In the genomic region with DNA sequence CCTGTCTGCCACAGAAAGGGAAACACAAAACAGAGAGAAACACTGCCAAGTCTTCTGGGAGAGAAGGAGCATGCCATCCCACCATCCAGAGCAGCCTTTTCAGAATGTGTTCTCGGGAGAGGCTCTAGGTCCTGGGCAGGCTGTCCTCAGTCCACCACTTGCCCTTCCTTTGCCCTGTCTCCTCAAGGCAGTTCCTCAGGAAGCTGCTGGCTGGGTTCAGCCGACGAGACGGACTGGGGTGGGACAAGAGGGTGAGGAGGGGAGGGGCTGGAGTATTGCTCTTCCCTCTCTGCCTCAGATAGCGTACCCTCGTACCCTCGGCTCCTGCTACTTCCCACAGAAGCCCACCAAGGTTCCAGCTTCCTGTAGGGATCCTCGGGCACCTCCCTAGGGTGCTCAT, we compare ENCODE assay signal across 29 cellular contexts. TPM values are rescaled to one million over a fixed set of nuclear protein-coding genes. Genes with fewer than 3 reads are reported as not detected.
DNase-seq lines count a peak whose midpoint lies in the region; ATAC-seq, FAIRE-seq and TF ChIP-seq lines count a peak whose summit lies in the region.
"Had no signal": no experiment of that assay in that cellular context is flagged by ENCODE, and none has a peak within 500 bp of the region (broad histone marks: within the 10 kb centered on the region; RNA-seq: fewer than 3 reads in every experiment).

No MANE protein-coding gene starts in this region.

- TF ChIP-seq EP300 in HepG2 (IDR thresholded peaks at IDR 0.05; ENCODE audit: low read depth in 2 of 2, low read length in 2 of 2): no peak
- no peak for TF ChIP-seq EP300 in HepG2 (CRISPR knock-in tag; IDR thresholded peaks at IDR 0.05; ENCODE audit: borderline replicate concordance)

- H3K4me1 ChIP-seq in right lobe of liver (no peaks in the 10 kb centered on the region), HepG2 (ENCODE audit: insufficient read depth, low read length) (no peaks in the 10 kb centered on the region), upper lobe of right lung (no peaks in the 10 kb centered on the region), Karpas-422 (ENCODE audit: low read length) (no peaks in the 10 kb centered on the region), lower lobe of right lung (no peaks in the 10 kb centered on the region)
- H3K4me1 ChIP-seq: BE2C, BLaER1 had no signal

- TF ChIP-seq RAD21 in HepG2 (CRISPR knock-in tag; IDR thresholded peaks at IDR 0.05): no peak

- H3K9me3 ChIP-seq in right lobe of liver: no peaks in the 10 kb centered on the region
- H3K9me3 ChIP-seq in HepG2 (ENCODE audit: low read length): no peaks in the 10 kb centered on the region
- no peaks in the 10 kb centered on the region for H3K9me3 ChIP-seq in upper lobe of right lung
- H3K9me3 ChIP-seq in Karpas-422 (ENCODE audit: low read length): no peaks in the 10 kb centered on the region
- no peaks in the 10 kb centered on the region for H3K9me3 ChIP-seq in lower lobe of right lung
- H3K9me3 ChIP-seq: BE2C, BLaER1 had no signal

- H3K79me2 ChIP-seq in HepG2 (ENCODE audit: insufficient read depth, low read length) (no peaks in the 10 kb centered on the region), Karpas-422 (ENCODE audit: low read length) (no peaks in the 10 kb centered on the region)

- H3K9me2 ChIP-seq in Karpas-422 (replicated peaks; ENCODE audit: insufficient read depth, low read length): no peaks in the 10 kb centered on the region

- H3K9ac ChIP-seq in HepG2 (ENCODE audit: insufficient read depth, low read depth, low read length) (no peak overlapping the region), Karpas-422 (ENCODE audit: low read length) (no peak overlapping the region)
- H3K9ac ChIP-seq: BLaER1 had no signal

- no peak overlapping the region for H2AFZ ChIP-seq in HepG2 (ENCODE audit: low read length)
- H2AFZ ChIP-seq in Karpas-422 (ENCODE audit: low read length): no peak overlapping the region

- in situ Hi-C loops in HepG2 (cut with HindIII; ENCODE audit: extremely low pct_ligation_motif_present, low pct_unique_long_range_greater_than_20kb): no loop called here

- H4K20me1 ChIP-seq in HepG2 (ENCODE audit: insufficient read depth, low read length) (no peaks in the 10 kb centered on the region), Karpas-422 (ENCODE audit: insufficient read depth, low read depth, low read length) (no peaks in the 10 kb centered on the region)
- H4K20me1 ChIP-seq: BLaER1 had no signal

- intact Hi-C loops in right lobe of liver (cut with DNase I): no loop called here
- intact Hi-C loops in HepG2 (cut with micrococcal nuclease; ENCODE audit: unreplicated experiment): no loop called here
- intact Hi-C loops in upper lobe of right lung (cut with DNase I): no loop called here
- intact Hi-C loops in lower lobe of right lung (cut with DNase I): no loop called here

- no peaks in the 10 kb centered on the region for H3K36me3 ChIP-seq in right lobe of liver
- H3K36me3 ChIP-seq in HepG2 (replicated peaks in 1 of 2; ENCODE audit: control insufficient read depth in 1 of 2, insufficient read depth in 2 of 2, low read length in 2 of 2): no peaks in the 10 kb centered on the region
- H3K36me3 ChIP-seq in upper lobe of right lung: no peaks in the 10 kb centered on the region
- no peaks in the 10 kb centered on the region; the same call in 1 of the 2 replicates for H3K36me3 ChIP-seq in Karpas-422 (ENCODE audit: insufficient read depth, low read length)
- no peaks in the 10 kb centered on the region for H3K36me3 ChIP-seq in lower lobe of right lung
- H3K36me3 ChIP-seq: BE2C, BLaER1 had no signal

- no peak for FAIRE-seq in HepG2 (lab: Jason Lieb, UNC)
- FAIRE-seq: A204.1, GM12878, GM12892, GM18507 had no signal

- DNase-seq in right lobe of liver: no peak
- DNase-seq in HepG2 (ENCODE audit: low spot score): no peak
- no peak for DNase-seq in left lobe of liver (ENCODE audit: low spot score)
- DNase-seq in upper lobe of right lung: no peak
- DNase-seq in NCI-H1105 treated with DMSO at 0.1 percent for 48 hours (lab: John Stamatoyannopoulos, UW): no peak
- no peak for DNase-seq in Karpas-422
- no peak for DNase-seq in lower lobe of right lung
- DNase-seq: 8988T; ACHN; BE2C; C1 segment of cervical spinal cord; CD4-positive, alpha-beta memory T cell; CD4-positive, CD25-positive, alpha-beta regulatory T cell; CD8-positive, alpha-beta memory T cell; COR-L47; DMS 273 treated with DMSO at 0.1 percent for 48 hours; DMS153; DMS53; DMS79; DND-41; EL; GDM1 had no signal

- H3K4me2 ChIP-seq in HepG2 (ENCODE audit: low read depth, low read length) (no peak overlapping the region), Karpas-422 (ENCODE audit: low read depth, low read length, poor library complexity, severe bottlenecking) (no peak overlapping the region)
- H3K4me2 ChIP-seq: BLaER1 had no signal

- ATAC-seq in right lobe of liver: peak in 3 of 4 donors; percentile 39 to 68 (median 55)
- no peak for ATAC-seq in HepG2
- peak; percentile 53 for ATAC-seq in left lobe of liver
- peak; percentile 26 for ATAC-seq in upper lobe of right lung
- no peak for ATAC-seq in lower lobe of right lung
- ATAC-seq: GM12878 had no signal

- H3K27me3 ChIP-seq in right lobe of liver: no peaks in the 10 kb centered on the region
- H3K27me3 ChIP-seq in HepG2 (ENCODE audit: control insufficient read depth in 1 of 2, insufficient read depth in 2 of 2, low read length in 2 of 2): 0 out of 5 replicates have a peak, but pooled peaks cover 0 to 4% of the 10 kb centered on the region in 2 experiments
- no peaks in the 10 kb centered on the region for H3K27me3 ChIP-seq in upper lobe of right lung
- no peaks in the 10 kb centered on the region for H3K27me3 ChIP-seq in Karpas-422 (ENCODE audit: low read length)
- H3K27me3 ChIP-seq in lower lobe of right lung (ENCODE audit: low read depth): no peaks in the 10 kb centered on the region
- H3K27me3 ChIP-seq: BE2C, BLaER1 had no signal

- H3K4me3 ChIP-seq in right lobe of liver (no peak overlapping the region), HepG2 (replicated peaks in 1 of 3; ENCODE audit: insufficient read depth in 1 of 3, low read depth in 2 of 3, low read length in 3 of 3) (no peak overlapping the region), upper lobe of right lung (no peak overlapping the region), Karpas-422 (ENCODE audit: low read length) (no peak overlapping the region), lower lobe of right lung (no peak overlapping the region)
- H3K4me3 ChIP-seq: BLaER1, GM12878 had no signal

- WGBS in right lobe of liver (ENCODE audit: insufficient coverage, low coverage, low lambda C conversion rate, missing lambda C conversion rate): 5% methylated on average over 5 of the region's 8 CpGs
- 0% methylated on average over 4 of the region's 8 CpGs for WGBS in HepG2 (ENCODE audit: low lambda C conversion rate)

- no peak for TF ChIP-seq CTCF in right lobe of liver (IDR thresholded peaks at IDR 0.05)
- TF ChIP-seq CTCF in HepG2 (CRISPR knock-in tag; IDR thresholded peaks at IDR 0.05): no peak
- no peak for TF ChIP-seq CTCF in upper lobe of right lung (IDR thresholded peaks at IDR 0.05)
- no peak for TF ChIP-seq CTCF in lower lobe of right lung (IDR thresholded peaks at IDR 0.05)

- POLR2A ChIA-PET in HepG2 (lab: Yijun Ruan, JAX): no interaction called here

- no peak for TF ChIP-seq POLR2A in right lobe of liver (IDR thresholded peaks at IDR 0.05)
- no peak for TF ChIP-seq POLR2A in HepG2 (IDR thresholded peaks at IDR 0.05; ENCODE audit: insufficient read depth in 1 of 2, low read depth in 2 of 2, low read length in 2 of 2)

- CTCF ChIA-PET in HepG2 (lab: Yijun Ruan, JAX; ENCODE audit: low intra/inter-chr PET ratio, low total read pairs): no interaction called here

- no peak overlapping the region for H3K27ac ChIP-seq in right lobe of liver
- no peak overlapping the region for H3K27ac ChIP-seq in HepG2 (ENCODE audit: extremely low read length, insufficient read depth, low read length)
- no peak overlapping the region for H3K27ac ChIP-seq in upper lobe of right lung
- no peak overlapping the region for H3K27ac ChIP-seq in Karpas-422 (ENCODE audit: low read length)
- no peak overlapping the region for H3K27ac ChIP-seq in lower lobe of right lung
- H3K27ac ChIP-seq: BLaER1 had no signal

- no TSS peak for BruUV-seq in HepG2 (replicated peaks; lab: Mats Ljungman, UMichigan)

TF ChIP-seq in HepG2, 621 proteins besides CTCF, POLR2A, EP300 and RAD21 (continues in another document):
- no peak for TF ChIP-seq HOXA9 (CRISPR knock-in tag; IDR thresholded peaks at IDR 0.05; ENCODE audit: borderline replicate concordance)
- TF ChIP-seq ATAD3A (CRISPR knock-in tag; IDR thresholded peaks at IDR 0.05): no peak
- TF ChIP-seq ZNF672 (CRISPR knock-in tag; IDR thresholded peaks at IDR 0.05): no peak
- TF ChIP-seq ZNF678 (CRISPR knock-in tag; IDR thresholded peaks at IDR 0.05): no peak

RNA-seq across cellular contexts. Expression of a gene that starts 26.6 kb away (rescaled TPM):
- under 1 TPM in 4 of 6 experiments, not detected in 2; 0.05 to 0.38 (median 0.22) TPM for total RNA-seq in right lobe of liver
- not detected in 2 replicates for total RNA-seq in HepG2 (2016; rRNA removed; fragmentation: Illumina TruSeq; extraction: Trizol)
- not detected in 2 replicates for total RNA-seq in HepG2 (2016; cell fraction: cytosol; rRNA removed; fragmentation: Illumina TruSeq; extraction: Trizol; ENCODE audit: low read depth)
- not detected in 2 replicates for total RNA-seq in HepG2 (2016; cell fraction: insoluble cytoplasmic fraction; rRNA removed; fragmentation: Illumina TruSeq; extraction: Trizol)
- total RNA-seq in HepG2 (2016; cell fraction: membrane; rRNA removed; fragmentation: Illumina TruSeq; extraction: Trizol): not detected in 2 replicates
- total RNA-seq in HepG2 (2016; cell fraction: nucleus; rRNA removed; fragmentation: Illumina TruSeq; extraction: Trizol): not detected in 2 replicates
- not detected in 2 replicates for polyA plus RNA-seq in HepG2 (2011; rRNA removed)
- not detected in 2 replicates for polyA plus RNA-seq in HepG2 (2011; cell fraction: cytosol; rRNA removed)
- polyA plus RNA-seq in HepG2 (2011; cell fraction: nucleus; rRNA removed): not detected in 2 replicates
- not detected in 2 replicates for polyA plus RNA-seq in HepG2 (2012)
- polyA plus RNA-seq in HepG2 (2016; cell fraction: cytosol; fragmentation: Illumina TruSeq; extraction: Trizol; ENCODE audit: low read depth): not detected in 2 replicates
- not detected in 2 replicates for polyA plus RNA-seq in HepG2 (2016; cell fraction: insoluble cytoplasmic fraction; fragmentation: Illumina TruSeq; extraction: Trizol; ENCODE audit: low read depth)
- not detected in 2 replicates for polyA plus RNA-seq in HepG2 (2016; cell fraction: membrane; fragmentation: Illumina TruSeq; extraction: Trizol; ENCODE audit: low read depth)
- not detected in 2 replicates for polyA plus RNA-seq in HepG2 (2016; cell fraction: nucleus; fragmentation: Illumina TruSeq; extraction: Trizol; ENCODE audit: insufficient read depth, low read depth)
- polyA minus RNA-seq in HepG2 (2011; rRNA and poly(A)+ RNA removed; ENCODE audit: low replicate concordance): not detected in 2 replicates
- polyA minus RNA-seq in HepG2 (2011; cell fraction: cytosol; rRNA and poly(A)+ RNA removed): not detected in 2 replicates
- polyA minus RNA-seq in HepG2 (2011; cell fraction: nucleus; rRNA and poly(A)+ RNA removed): not detected in 2 replicates
- total RNA-seq in left lobe of liver: 0.13 TPM
- 0.84 TPM for total RNA-seq in upper lobe of right lung
- total RNA-seq in Karpas-422 (2014; rRNA removed; shearing (Covaris generic); ENCODE audit: low replicate concordance): not detected in 2 replicates
- total RNA-seq in lower lobe of right lung: 1.3 TPM
- total RNA-seq: CD4-positive, alpha-beta memory T cell; CD4-positive, CD25-positive, alpha-beta regulatory T cell; CD8-positive, alpha-beta memory T cell; G401; GM12878 had no signal
- polyA plus RNA-seq: AG04450; CD4-positive, alpha-beta memory T cell; CD4-positive, CD25-positive, alpha-beta regulatory T cell; CD8-positive, alpha-beta memory T cell; GM12878 had no signal

Comparison
In these comparisons a context has a peak if more than half of its experiments do, and no peak if none do; other contexts are left out.
1. ATAC-seq: peak in right lobe of liver (3 of 4), left lobe of liver (single experiment) and upper lobe of right lung (single experiment); none in HepG2 (single experiment) and lower lobe of right lung (0 of 2).